ENCODE assay signal across 8 cellular contexts in the genomic region with DNA sequence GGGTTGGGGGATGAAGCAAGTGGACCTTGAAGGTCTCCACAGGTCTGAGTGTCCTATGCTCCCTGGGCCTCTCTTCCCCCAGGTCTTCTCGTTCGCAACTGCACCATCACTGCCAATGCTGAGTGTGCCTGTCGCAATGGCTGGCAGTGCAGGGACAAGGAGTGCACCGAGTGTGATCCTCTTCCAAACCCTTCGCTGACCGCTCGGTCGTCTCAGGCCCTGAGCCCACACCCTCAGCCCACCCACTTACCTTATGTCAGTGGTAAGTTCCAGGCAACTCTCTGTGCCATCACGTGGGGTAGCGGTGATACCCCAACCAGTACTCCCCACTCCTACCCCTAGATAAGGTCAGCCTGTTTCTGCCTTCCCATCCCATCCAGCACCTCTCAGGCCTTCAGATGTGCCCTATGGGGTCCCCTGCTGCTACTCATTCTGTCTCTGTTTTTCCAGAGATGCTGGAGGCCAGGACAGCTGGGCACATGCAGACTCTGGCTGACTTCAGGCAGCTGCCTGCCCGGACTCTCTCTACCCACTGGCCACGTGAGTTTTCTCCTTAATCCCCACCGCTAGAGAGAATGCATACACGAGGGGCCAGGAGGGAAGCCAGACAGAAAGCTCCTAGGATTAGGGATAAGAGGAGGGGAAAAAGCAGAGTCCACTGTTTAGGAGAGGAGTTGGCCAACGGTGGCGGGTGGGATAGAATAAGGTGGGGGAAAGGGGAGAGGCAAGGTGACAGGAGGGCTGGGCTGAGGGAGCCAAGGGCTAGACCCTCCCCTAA. TPM values are rescaled to one million over a fixed set of nuclear protein-coding genes. Genes with fewer than 3 reads are reported as not detected.
A peak's percentile ranks its signal among the peaks of the same experiment; 100 is the strongest.
DNase-seq lines count a peak whose midpoint lies in the region; ATAC-seq, FAIRE-seq and TF ChIP-seq lines count a peak whose summit lies in the region.

No MANE protein-coding gene starts in this region.

- no peak for DNase-seq in CD14-positive monocyte (ENCODE audit: low spot score)
- no peak for DNase-seq in NT2/D1 (ENCODE audit: low read depth, low spot score)
- no peak for DNase-seq in endothelial cell (ENCODE audit: low spot score)
- DNase-seq in osteocyte (ENCODE audit: extremely low spot score, unreplicated experiment), result no peak
- no peak for DNase-seq in PC-3
- DNase-seq in small intestine, result no peak

- CTCF ChIA-PET in PC-3 (lab: Charles Lee), result no interaction called here

- no peaks in the 10 kb centered on the region for H4K20me1 ChIP-seq in PC-3 (ENCODE audit: low read length)

- H3K4me1 Mint-ChIP-seq in CD14-positive monocyte (peaks cover 28% of the 10 kb centered on the region), endothelial cell (ENCODE audit: unreplicated experiment) (peaks cover 48% of the 10 kb centered on the region), osteocyte (ENCODE audit: unreplicated experiment) (peaks cover 29% of the 10 kb centered on the region)

- FAIRE-seq in small intestine (lab: Jason Lieb, UNC), result no peak

- peak overlapping the region in 4 of 7 donors; percentile 46 to 94 (median 67) for H3K27ac Mint-ChIP-seq in CD14-positive monocyte
- peak overlapping the region; percentile 98 for H3K27ac Mint-ChIP-seq in endothelial cell (ENCODE audit: unreplicated experiment)
- H3K27ac Mint-ChIP-seq in osteocyte (ENCODE audit: unreplicated experiment), result peak overlapping the region; percentile 99

- no peaks in the 10 kb centered on the region for H3F3A ChIP-seq in PC-3 (ENCODE audit: low read length, unreplicated experiment)

- no peak overlapping the region for H2AFZ ChIP-seq in PC-3 (ENCODE audit: low read length)

- H3K36me3 Mint-ChIP-seq in CD14-positive monocyte (peaks cover 29 to 38% of the 10 kb centered on the region in 2 donors), endothelial cell (ENCODE audit: low read depth, unreplicated experiment) (peaks cover 5% of the 10 kb centered on the region), osteocyte (ENCODE audit: unreplicated experiment) (peaks cover 9% of the 10 kb centered on the region)

- H3K27me3 ChIP-seq in NT2/D1 (ENCODE audit: insufficient read depth, insufficient read length) (no peaks in the 10 kb centered on the region), PC-3 (ENCODE audit: low read length) (no peaks in the 10 kb centered on the region), small intestine (ENCODE audit: control insufficient read depth in 2 of 2, insufficient read depth in 2 of 2, low read length in 2 of 2) (no peaks in the 10 kb centered on the region)

- no peak overlapping the region for H3K4me2 ChIP-seq in PC-3 (ENCODE audit: low read length)

- H3K4me3 ChIP-seq in NT2/D1 (ENCODE audit: insufficient read length, low read depth) (peak overlapping the region; percentile 42), PC-3 (ENCODE audit: low read length) (no peak overlapping the region), small intestine (ENCODE audit: low read depth in 1 of 2, low read length in 2 of 2) (peak overlapping the region in 1 of 2 donors; percentile 70)

- WGBS in small intestine, 3 donors, result 75 to 81% (median 78%) methylated on average over 16 of the region's 16 CpGs

- POLR2A ChIA-PET in PC-3 (lab: Charles Lee; ENCODE audit: unreplicated experiment), result no interaction called here

- no TSS peak for BruUV-seq in PC-3 (replicated peaks; lab: Mats Ljungman, UMichigan)

- H3K9me3 Mint-ChIP-seq in CD14-positive monocyte (no peaks in the 10 kb centered on the region), endothelial cell (ENCODE audit: unreplicated experiment) (no peaks in the 10 kb centered on the region), osteocyte (ENCODE audit: unreplicated experiment) (no peaks in the 10 kb centered on the region)

- H3K9ac ChIP-seq in NT2/D1 (ENCODE audit: insufficient read length, low read depth) (peak overlapping the region; percentile 86), PC-3 (ENCODE audit: low read length) (no peak overlapping the region)

- no peak for TF ChIP-seq CTCF in CD14-positive monocyte (IDR thresholded peaks at IDR 0.05)
- TF ChIP-seq CTCF in endothelial cell (IDR thresholded peaks at IDR 0.05; ENCODE audit: unreplicated experiment), result no peak
- no peak for TF ChIP-seq CTCF in osteocyte (IDR thresholded peaks at IDR 0.05)
- no peak for TF ChIP-seq CTCF in PC-3 (conservative IDR thresholded peaks at IDR 0.05; ENCODE audit: low read depth, low read length)

- no peaks in the 10 kb centered on the region for H3K9me3 ChIP-seq in NT2/D1 (ENCODE audit: insufficient read depth, low read length)
- no peaks in the 10 kb centered on the region for H3K9me3 ChIP-seq in PC-3 (ENCODE audit: low read length)
- no peaks in the 10 kb centered on the region for H3K9me3 ChIP-seq in small intestine (ENCODE audit: control insufficient read depth, low read depth)

- no peaks in the 10 kb centered on the region for H3K27me3 Mint-ChIP-seq in CD14-positive monocyte (ENCODE audit: low read depth in 3 of 3)
- H3K27me3 Mint-ChIP-seq in endothelial cell (ENCODE audit: unreplicated experiment), result peaks cover 2% of the 10 kb centered on the region
- no peaks in the 10 kb centered on the region for H3K27me3 Mint-ChIP-seq in osteocyte (ENCODE audit: unreplicated experiment)

- peak overlapping the region; percentile 95 to 98 for H3K4me3 Mint-ChIP-seq in CD14-positive monocyte
- no peak overlapping the region for H3K4me3 Mint-ChIP-seq in endothelial cell (ENCODE audit: unreplicated experiment)
- peak overlapping the region; percentile 85 for H3K4me3 Mint-ChIP-seq in osteocyte (ENCODE audit: unreplicated experiment)

- H3K36me3 ChIP-seq in NT2/D1 (ENCODE audit: insufficient read depth, insufficient read length, low read length) (peaks cover 32% of the 10 kb centered on the region), PC-3 (ENCODE audit: low read depth, low read length) (no peaks in the 10 kb centered on the region), small intestine (ENCODE audit: control insufficient read depth in 2 of 2, insufficient read depth in 2 of 2, low read length in 2 of 2) (peaks cover 2 to 6% of the 10 kb centered on the region in 2 donors)

- H3K27ac ChIP-seq in PC-3 (ENCODE audit: low read length) (no peak overlapping the region), small intestine (ENCODE audit: low read depth in 1 of 2, low read length in 1 of 2) (peak overlapping the region in 1 of 2 donors; percentile 94)

- intact Hi-C loops in CD14-positive monocyte (cut with micrococcal nuclease) (no loop called here), PC-3 (cut with micrococcal nuclease) (no loop called here)

- ATAC-seq in HG03196 (IDR thresholded peaks at IDR 0.05; ENCODE audit: unreplicated experiment) (no peak), HG03039 (IDR thresholded peaks at IDR 0.05; ENCODE audit: unreplicated experiment) (no peak), PC-3 (no peak)

- H3K79me2 ChIP-seq in PC-3 (ENCODE audit: low read length), result no peaks in the 10 kb centered on the region

- peaks cover 26% of the 10 kb centered on the region for H3K4me1 ChIP-seq in NT2/D1 (ENCODE audit: insufficient read depth, insufficient read length)
- H3K4me1 ChIP-seq in PC-3 (ENCODE audit: insufficient read depth, low read length), result peaks cover 8% of the 10 kb centered on the region; the same call in 1 of the 2 replicates
- peaks cover 0 to 4% of the 10 kb centered on the region in 2 donors for H3K4me1 ChIP-seq in small intestine (ENCODE audit: control insufficient read depth in 2 of 2, insufficient read depth in 1 of 2, low read depth in 1 of 2, low read length in 1 of 2)

- H3K9me2 ChIP-seq in PC-3 (replicated peaks; ENCODE audit: low read length), result no peaks in the 10 kb centered on the region

RNA-seq across cellular contexts. Expression of a gene that starts 1.6 kb away (rescaled TPM):
- 100 to 1,000 TPM in 1 of 2 donors, 10 to 100 TPM in 1; 91.8 to 145 TPM for polyA plus RNA-seq in CD14-positive monocyte
- 2.8 TPM for total RNA-seq in endothelial cell (ENCODE audit: unreplicated experiment)
- total RNA-seq in osteocyte, result 13.1 and 17.0 TPM in 2 replicates
- total RNA-seq in PC-3 (2014; rRNA removed), result 0.47 and 1.8 TPM in 2 replicates
- 10 to 100 TPM; 26.4 to 38.6 (median 31.5) TPM for polyA plus RNA-seq in small intestine

RNA-seq across cellular contexts. Expression of a gene that starts 5.5 kb away (rescaled TPM):
- polyA plus RNA-seq in CD14-positive monocyte, result 1 to 10 TPM in 1 of 2 donors, under 1 TPM in 1; 0.88 to 1.2 TPM
- total RNA-seq in endothelial cell (ENCODE audit: unreplicated experiment), result not detected
- not detected in 2 replicates for total RNA-seq in osteocyte
- not detected in 2 replicates for total RNA-seq in PC-3 (2014; rRNA removed)
- 10 to 100 TPM in 1 of 3 donors, 1 to 10 TPM in 1, under 1 TPM in 1; 0.45 to 16.2 (median 3.7) TPM for polyA plus RNA-seq in small intestine

RNA-seq across cellular contexts. Expression of a gene that starts 20.2 kb away (rescaled TPM):
- under 1 TPM; 0.84 to 0.85 TPM for polyA plus RNA-seq in CD14-positive monocyte
- total RNA-seq in endothelial cell (ENCODE audit: unreplicated experiment), result 5.5 TPM
- 6.9 and 9.1 TPM in 2 replicates for total RNA-seq in osteocyte
- 9.3 and 13.9 TPM in 2 replicates for total RNA-seq in PC-3 (2014; rRNA removed)
- 1 to 10 TPM; 1.6 to 5.8 (median 1.8) TPM for polyA plus RNA-seq in small intestine

RNA-seq across cellular contexts. Expression of a gene that starts 42.8 kb away (rescaled TPM):
- polyA plus RNA-seq in CD14-positive monocyte (100 to 1,000 TPM; 189 to 238 TPM), small intestine (100 to 1,000 TPM in 1 of 3 donors, 10 to 100 TPM in 2; 88.1 to 126 (median 89.5) TPM)
- total RNA-seq in endothelial cell (ENCODE audit: unreplicated experiment) (168 TPM), osteocyte (172 TPM in 2 replicates), PC-3 (2014; rRNA removed) (135 and 157 TPM in 2 replicates)

RNA-seq across cellular contexts. Expression of a gene that starts 43.6 kb away (rescaled TPM):
- 1 to 10 TPM; 6.2 to 8.3 TPM for polyA plus RNA-seq in CD14-positive monocyte
- total RNA-seq in endothelial cell (ENCODE audit: unreplicated experiment), result 25.3 TPM
- 36.4 and 36.9 TPM in 2 replicates for total RNA-seq in osteocyte
- total RNA-seq in PC-3 (2014; rRNA removed), result 105 TPM in 2 replicates
- polyA plus RNA-seq in small intestine, result 10 to 100 TPM in 2 of 3 donors, 1 to 10 TPM in 1; 6.5 to 30.9 (median 13.2) TPM
